Comparison of ENCODE assay signal across 32 cellular contexts in genomic region chr2:138277062-138277461, GRCh38.
DNase-seq lines count a peak whose midpoint lies in the region; ATAC-seq, FAIRE-seq and TF ChIP-seq lines count a peak whose summit lies in the region.
"Had no signal": no experiment of that assay in that cellular context is flagged by ENCODE, and none has a peak within 500 bp of the region (broad histone marks: within the 10 kb centered on the region; RNA-seq: fewer than 3 reads in every experiment).

No MANE protein-coding gene starts in this region.

- no peak for TF ChIP-seq CTCF in A549 (IDR thresholded peaks at IDR 0.05)
- TF ChIP-seq CTCF in endodermal cell (conservative IDR thresholded peaks at IDR 0.05) = no peak
- no peak for TF ChIP-seq CTCF in nephron (IDR thresholded peaks at IDR 0.05; ENCODE audit: unreplicated experiment in 3 of 3)

- H3K4me3 Mint-ChIP-seq in endodermal cell (peak overlapping the region; percentile 25), nephron (no peak overlapping the region)
- H3K4me3 Mint-ChIP-seq: activated CD4-positive, alpha-beta memory T cell treated with anti-CD3 and anti-CD28 coated beads, Interleukin-2, amount 10 ng/mL, durations not matched to agents 7 days and 5 days; activated naive CD8-positive, alpha-beta T cell; B cell; CD8-positive, alpha-beta T cell; mesothelial cell of epicardium; naive B cell had no signal

- H3K27me3 Mint-ChIP-seq in endodermal cell (ENCODE audit: insufficient read depth) = no peaks in the 10 kb centered on the region
- H3K27me3 Mint-ChIP-seq in nephron (ENCODE audit: low read depth) = no peaks in the 10 kb centered on the region
- H3K27me3 Mint-ChIP-seq: activated CD4-positive, alpha-beta memory T cell treated with anti-CD3 and anti-CD28 coated beads, Interleukin-2, amount 10 ng/mL, durations not matched to agents 7 days and 5 days; activated naive CD8-positive, alpha-beta T cell; B cell; naive B cell had no signal

- H3K36me3 Mint-ChIP-seq in endodermal cell (ENCODE audit: low read depth) (peaks cover 7% of the 10 kb centered on the region), nephron (ENCODE audit: low read depth) (no peaks in the 10 kb centered on the region)
- H3K36me3 Mint-ChIP-seq: activated naive CD8-positive, alpha-beta T cell; CD8-positive, alpha-beta T cell; mesothelial cell of epicardium; naive B cell had no signal

- H3K4me1 ChIP-seq in A549 = peaks cover 43% of the 10 kb centered on the region
- peaks cover 12% of the 10 kb centered on the region for H3K4me1 ChIP-seq in endodermal cell (ENCODE audit: control insufficient read depth, insufficient read depth, low read length)
- H3K4me1 ChIP-seq in effector memory CD4-positive, alpha-beta T cell (ENCODE audit: control insufficient read depth, insufficient read depth, low read length, poor library complexity, severe bottlenecking) = no peaks in the 10 kb centered on the region

- H3K4me1 Mint-ChIP-seq in endodermal cell (peaks cover 50% of the 10 kb centered on the region), nephron (no peaks in the 10 kb centered on the region)
- H3K4me1 Mint-ChIP-seq: activated CD4-positive, alpha-beta memory T cell treated with anti-CD3 and anti-CD28 coated beads, Interleukin-2, amount 10 ng/mL, durations not matched to agents 7 days and 5 days; B cell; naive B cell had no signal

- TF ChIP-seq RAD21 in A549 (conservative IDR thresholded peaks at IDR 0.05 in 1 of 2, IDR thresholded peaks at IDR 0.05 in 1 of 2) = no peak

- TF ChIP-seq EP300 in A549 (IDR thresholded peaks at IDR 0.05) = no peak

- TF ChIP-seq POLR2A in A549 (IDR thresholded peaks at IDR 0.05; ENCODE audit: low read length) = no peak

- H3K27ac ChIP-seq in A549 = peak overlapping the region; percentile 37 to 59; a peak in 3 of 6 replicates
- peak overlapping the region; percentile 66 for H3K27ac ChIP-seq in endodermal cell (ENCODE audit: low read depth, low read length)
- no peak overlapping the region for H3K27ac ChIP-seq in effector memory CD4-positive, alpha-beta T cell (ENCODE audit: insufficient read depth, low read length, poor library complexity, severe bottlenecking)
- H3K27ac ChIP-seq: gastroesophageal sphincter, upper lobe of left lung had no signal

- H3K9me3 Mint-ChIP-seq in endodermal cell (peaks cover 13% of the 10 kb centered on the region), nephron (no peaks in the 10 kb centered on the region)
- H3K9me3 Mint-ChIP-seq: activated CD4-positive, alpha-beta memory T cell treated with anti-CD3 and anti-CD28 coated beads, Interleukin-2, amount 10 ng/mL, durations not matched to agents 7 days and 5 days; activated T-helper 2 cell treated with anti-CD3 and anti-CD28 coated beads, Interferon-gamma antibody, Interleukin-2, Interleukin-4, amounts not matched to agents 10 μg/mL and 5 μg/mL and 100 μg/mL, durations not matched to agents 14 hours and 24 hours and 36 hours had no signal

- no peak for FAIRE-seq in A549 (lab: Jason Lieb, UNC)
- FAIRE-seq: GM12892 had no signal

- H3K4me3 ChIP-seq in A549 (no peak overlapping the region), endodermal cell (ENCODE audit: low read length) (peak overlapping the region; percentile 61)
- H3K4me3 ChIP-seq in effector memory CD4-positive, alpha-beta T cell (ENCODE audit: insufficient read depth, low read depth, low read length, poor library complexity, severe bottlenecking) = no peak overlapping the region
- H3K4me3 ChIP-seq: gastroesophageal sphincter, upper lobe of left lung had no signal

- H3K27ac Mint-ChIP-seq in endodermal cell (peak overlapping the region; percentile 98), nephron (peak overlapping the region; percentile 54 to 93 (median 59))
- H3K27ac Mint-ChIP-seq: activated CD4-positive, alpha-beta memory T cell treated with anti-CD3 and anti-CD28 coated beads, Interleukin-2, amount 10 ng/mL, durations not matched to agents 7 days and 5 days; activated naive CD8-positive, alpha-beta T cell; activated T-helper 2 cell treated with anti-CD3 and anti-CD28 coated beads, Interferon-gamma antibody, Interleukin-2, Interleukin-4, amounts not matched to agents 10 μg/mL and 5 μg/mL and 100 μg/mL, durations not matched to agents 14 hours and 24 hours and 36 hours; B cell; CD8-positive, alpha-beta T cell; naive B cell had no signal

- no peaks in the 10 kb centered on the region for H3K27me3 ChIP-seq in endodermal cell (ENCODE audit: control insufficient read depth, insufficient read depth, low read length, poor library complexity, severe bottlenecking)
- no peaks in the 10 kb centered on the region for H3K27me3 ChIP-seq in effector memory CD4-positive, alpha-beta T cell (replicated peaks; ENCODE audit: control insufficient read depth, insufficient read depth, low read length, poor library complexity, severe bottlenecking)
- H3K27me3 ChIP-seq: gastroesophageal sphincter, upper lobe of left lung had no signal

- H3K9ac ChIP-seq in endodermal cell (ENCODE audit: extremely low read depth, low read length, poor library complexity, severe bottlenecking) = peak overlapping the region; percentile 75

- no peaks in the 10 kb centered on the region for H3K36me3 ChIP-seq in endodermal cell (ENCODE audit: control insufficient read depth, insufficient read depth, low read length)
- H3K36me3 ChIP-seq in effector memory CD4-positive, alpha-beta T cell (ENCODE audit: control insufficient read depth, insufficient read depth, low read length) = no peaks in the 10 kb centered on the region
- H3K36me3 ChIP-seq: gastroesophageal sphincter, upper lobe of left lung had no signal

- H3K9me3 ChIP-seq in A549 (0 out of 3 replicates have a peak, but pooled peaks cover 4% of the 10 kb centered on the region), endodermal cell (ENCODE audit: control insufficient read depth, low read length) (no peaks in the 10 kb centered on the region)
- H3K9me3 ChIP-seq in effector memory CD4-positive, alpha-beta T cell (ENCODE audit: control insufficient read depth, low read length) = no peaks in the 10 kb centered on the region
- H3K9me3 ChIP-seq: gastroesophageal sphincter, upper lobe of left lung had no signal

- POLR2A ChIA-PET in A549 (lab: Yijun Ruan, JAX) = no interaction called here

- H3K4me2 ChIP-seq in A549 = peak overlapping the region; percentile 76

- CTCF ChIA-PET in A549 (lab: Yijun Ruan, JAX) = interaction anchor here (1.2 kb wide), 2 partner anchors 25 to 508 kb away, joined by 3 read pairs; no protein-coding TSS in a partner anchor

- no peak for DNase-seq in A549 (ENCODE audit: low read depth in 1 of 2, low spot score in 1 of 2)
- peak; percentile 2 for DNase-seq in HT-29 (ENCODE audit: low spot score)
- no peak for DNase-seq in endodermal cell
- DNase-seq in SHP77 treated with DMSO at 0.1 percent for 48 hours (lab: John Stamatoyannopoulos, UW) = no peak
- no peak for DNase-seq in NCI-H526 treated with DMSO at 0.1 percent for 48 hours (lab: John Stamatoyannopoulos, UW)
- no peak for DNase-seq in effector memory CD4-positive, alpha-beta T cell
- DNase-seq: activated CD4-positive, alpha-beta memory T cell treated with anti-CD3 and anti-CD28 coated beads, Interleukin-2, amount 10 ng/mL, durations not matched to agents 7 days and 5 days; activated CD4-positive, alpha-beta T cell treated with anti-CD3 and anti-CD28 coated beads for 1 hour; activated CD8-positive, alpha-beta memory T cell treated with anti-CD3 and anti-CD28 coated beads, Interleukin-2, amount 50 U/mL, for 48 hours; anterior cingulate cortex; CD8-positive, alpha-beta T cell; dermis blood vessel endothelial cell; DMS153; hippocampal formation; islet precursor cell; Karpas-422; left ventricle myocardium superior; MV-4-11; naive B cell; NCI-H1694 treated with DMSO at 0.1 percent for 48 hours; NCI-H510A; NK-92 treated with Interleukin-12 subunit alpha and Interleukin-12 subunit beta, amount 100 ng/mL, for 24 hours; T-helper 1 cell; upper lobe of left lung had no signal

- ATAC-seq in A549 = no peak
- ATAC-seq in activated CD4-positive, CD25-positive, alpha-beta regulatory T cell treated with anti-CD3 and anti-CD28 coated beads, Interleukin-2, amount 50 U/mL, for 24 hours = no peak
- ATAC-seq: CD8-positive, alpha-beta T cell; gastroesophageal sphincter; left ventricle myocardium superior had no signal

TF ChIP-seq in A549, 52 proteins besides CTCF, POLR2A, EP300 and RAD21:
- no peak for TF ChIP-seq HDAC2 (IDR thresholded peaks at IDR 0.05)
- no peak for TF ChIP-seq NPAS2 (CRISPR knock-in tag; IDR thresholded peaks at IDR 0.05; ENCODE audit: borderline replicate concordance)
- no peak for TF ChIP-seq NFE2L2 (conservative IDR thresholded peaks at IDR 0.05; ENCODE audit: low read length)
- no peak for TF ChIP-seq GATA3 (IDR thresholded peaks at IDR 0.05; ENCODE audit: borderline replicate concordance)
- TF ChIP-seq FOSL2 (IDR thresholded peaks at IDR 0.05) = no peak
- TF ChIP-seq FOSL2 (CRISPR knock-in tag; IDR thresholded peaks at IDR 0.05) = no peak
- no peak for TF ChIP-seq FOSB (CRISPR knock-in tag; IDR thresholded peaks at IDR 0.05)
TF ChIP-seq in A549: peak in this region for 0.
